Comparison of ENCODE assay signal across 8 cellular contexts in the genomic region with DNA sequence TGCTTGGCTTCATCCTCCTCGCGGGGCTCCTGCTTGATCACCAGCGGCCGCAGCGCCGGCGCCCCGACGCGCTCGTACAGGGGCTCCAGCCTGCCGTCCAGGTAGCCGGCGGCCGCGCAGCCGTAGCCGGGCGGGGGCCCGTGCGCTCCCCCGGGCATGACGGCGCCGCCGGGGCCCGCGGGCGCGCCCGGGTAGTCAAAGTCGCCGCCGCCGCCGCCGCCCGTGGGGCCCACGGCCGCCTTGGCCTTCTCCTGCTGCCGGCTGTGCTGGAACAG. TPM values are rescaled to one million over a fixed set of nuclear protein-coding genes. Genes with fewer than 3 reads are reported as not detected.
DNase-seq lines count a peak whose midpoint lies in the region; ATAC-seq and TF ChIP-seq lines count a peak whose summit lies in the region.

No MANE protein-coding gene starts in this region.

- no peak overlapping the region for H3K27ac Mint-ChIP-seq in CD4-positive, alpha-beta T cell
- H3K27ac Mint-ChIP-seq in progenitor cell of endocrine pancreas, result no peak overlapping the region

- H3K36me3 Mint-ChIP-seq in CD4-positive, alpha-beta T cell (ENCODE audit: low read depth), result no peaks in the 10 kb centered on the region
- no peaks in the 10 kb centered on the region for H3K36me3 Mint-ChIP-seq in progenitor cell of endocrine pancreas (ENCODE audit: insufficient read depth)

- H3K4me1 ChIP-seq in NT2/D1 (ENCODE audit: insufficient read depth, insufficient read length) (peaks cover 12% of the 10 kb centered on the region), left ventricle myocardium inferior (peaks cover 34% of the 10 kb centered on the region)

- peak; percentile 6 for ATAC-seq in CD4-positive, alpha-beta T cell (ENCODE audit: poor library complexity)
- ATAC-seq in HG03565 (IDR thresholded peaks at IDR 0.05; ENCODE audit: unreplicated experiment), result no peak

- H3K9me3 ChIP-seq in CD4-positive, alpha-beta T cell (ENCODE audit: control insufficient read depth, low read length), result no peaks in the 10 kb centered on the region
- no peaks in the 10 kb centered on the region for H3K9me3 ChIP-seq in NT2/D1 (ENCODE audit: insufficient read depth, low read length)
- H3K9me3 ChIP-seq in left ventricle myocardium inferior (replicated peaks), result no peaks in the 10 kb centered on the region

- TF ChIP-seq CTCF in CD4-positive, alpha-beta T cell (IDR thresholded peaks at IDR 0.05), result no peak
- no peak for TF ChIP-seq CTCF in left ventricle myocardium inferior (IDR thresholded peaks at IDR 0.05; ENCODE audit: borderline replicate concordance)
- no peak for TF ChIP-seq CTCF in progenitor cell of endocrine pancreas (IDR thresholded peaks at IDR 0.05; ENCODE audit: unreplicated experiment)

- H3K36me3 ChIP-seq in NT2/D1 (ENCODE audit: insufficient read depth, insufficient read length, low read length) (no peaks in the 10 kb centered on the region), left ventricle myocardium inferior (no peaks in the 10 kb centered on the region)

- H3K27me3 Mint-ChIP-seq in CD4-positive, alpha-beta T cell, result peaks cover 41% of the 10 kb centered on the region
- peaks cover 13% of the 10 kb centered on the region for H3K27me3 Mint-ChIP-seq in progenitor cell of endocrine pancreas

- H3K9ac ChIP-seq in NT2/D1 (ENCODE audit: insufficient read length, low read depth), result peak overlapping the region; percentile 64

- POLR2A ChIA-PET in CD4-positive, alpha-beta T cell (lab: Charles Lee), result interaction anchor here (1.7 kb wide), 1 partner anchor 72 kb away, joined by 5 read pairs; a partner anchor contains a TSS

- peak in 1 of 10 experiments; percentile 31 for DNase-seq in CD4-positive, alpha-beta T cell
- DNase-seq in NT2/D1 (ENCODE audit: low read depth, low spot score) (no peak), left ventricle myocardium inferior (no peak), progenitor cell of endocrine pancreas (ENCODE audit: low spot score, unreplicated experiment) (no peak), T1000 (lab: John Stamatoyannopoulos, UW) (no peak), NCI-H146 treated with DMSO at 0.1 percent for 48 hours (lab: John Stamatoyannopoulos, UW; ENCODE audit: unreplicated experiment) (no peak)
- no peak for DNase-seq in activated naive CD4-positive, alpha-beta T cell treated with Interleukin-2 at 50 U/mL for 16 hours

- peak overlapping the region; percentile 53 for H3K4me3 ChIP-seq in NT2/D1 (ENCODE audit: insufficient read length, low read depth)
- peak overlapping the region; percentile 87 for H3K4me3 ChIP-seq in left ventricle myocardium inferior

- CTCF ChIA-PET in CD4-positive, alpha-beta T cell (lab: Charles Lee), result interaction anchor here (0.6 to 1.2 kb wide), 3 partner anchors 73 to 125 kb away, joined by 3 to 5 read pairs (median 3); no protein-coding TSS in a partner anchor

- intact Hi-C loops in CD4-positive, alpha-beta T cell (cut with DNase I, micrococcal nuclease), result loop anchor here in 1 of 2 experiments (5.0 kb wide), 1 partner anchor 70 kb away; a partner anchor contains a TSS
- intact Hi-C loops in left ventricle myocardium inferior (cut with micrococcal nuclease), result no loop called here

- H3K27me3 ChIP-seq in CD4-positive, alpha-beta T cell (ENCODE audit: control insufficient read depth, insufficient read depth, low read length), result peaks cover 34% of the 10 kb centered on the region
- H3K27me3 ChIP-seq in NT2/D1 (ENCODE audit: insufficient read depth, insufficient read length) (peaks cover 13% of the 10 kb centered on the region), left ventricle myocardium inferior (ENCODE audit: low read depth) (peaks cover 65% of the 10 kb centered on the region)

- no peak overlapping the region for H3K4me3 Mint-ChIP-seq in CD4-positive, alpha-beta T cell
- H3K4me3 Mint-ChIP-seq in progenitor cell of endocrine pancreas (ENCODE audit: low read depth), result peak overlapping the region; percentile 37

- H3K4me1 Mint-ChIP-seq in CD4-positive, alpha-beta T cell (ENCODE audit: low read depth), result no peaks in the 10 kb centered on the region
- peaks cover 43% of the 10 kb centered on the region for H3K4me1 Mint-ChIP-seq in progenitor cell of endocrine pancreas (ENCODE audit: low read depth)

- no peak overlapping the region for H3K27ac ChIP-seq in CD4-positive, alpha-beta T cell (ENCODE audit: low read depth, low read length)
- peak overlapping the region; percentile 40 for H3K27ac ChIP-seq in left ventricle myocardium inferior (replicated peaks)

- H3K9me3 Mint-ChIP-seq in CD4-positive, alpha-beta T cell, result no peaks in the 10 kb centered on the region
- no peaks in the 10 kb centered on the region for H3K9me3 Mint-ChIP-seq in progenitor cell of endocrine pancreas (ENCODE audit: low read depth)

RNA-seq across cellular contexts. Expression of a gene that starts 0.5 kb away (rescaled TPM):
- total RNA-seq in CD4-positive, alpha-beta T cell, result 1 to 10 TPM in 1 of 2 experiments, under 1 TPM in 1; 0.84 to 1.4 TPM
- 1.7 TPM for total RNA-seq in left ventricle myocardium inferior
- total RNA-seq in progenitor cell of endocrine pancreas, result 12.3 and 12.5 TPM in 2 replicates
